Comparison of ENCODE assay signal across 1 cellular context in genomic region chr1:156214024-156214748, GRCh38.
TF ChIP-seq lines count a peak whose summit lies in the region.

No MANE protein-coding gene starts in this region.

TF ChIP-seq in HepG2, 621 proteins besides CTCF, POLR2A, EP300 and RAD21:
- TF ChIP-seq, protein P1, sequence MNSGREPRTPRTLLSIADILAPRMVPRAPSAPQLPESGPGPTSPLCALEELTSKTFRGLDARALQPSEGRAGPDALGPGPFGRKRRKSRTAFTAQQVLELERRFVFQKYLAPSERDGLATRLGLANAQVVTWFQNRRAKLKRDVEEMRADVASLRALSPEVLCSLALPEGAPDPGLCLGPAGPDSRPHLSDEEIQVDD (CRISPR knock-in tag; IDR thresholded peaks at IDR 0.05; ENCODE audit: borderline replicate concordance): no peak
- TF ChIP-seq MAFF (IDR thresholded peaks at IDR 0.05; ENCODE audit: low read depth, low read length) (peak; percentile 65), MAFK (conservative IDR thresholded peaks at IDR 0.05 in 1 of 2, IDR thresholded peaks at IDR 0.05 in 1 of 2; ENCODE audit: low read length in 2 of 2) (peak; percentile 58 to 88), TIGD3 (CRISPR knock-in tag; IDR thresholded peaks at IDR 0.05; ENCODE audit: borderline replicate concordance) (no peak), ZBTB33 (CRISPR knock-in tag; IDR thresholded peaks at IDR 0.05) (peak; percentile 52; the same call in 1 of the 2 replicates), ZNF770 (CRISPR knock-in tag; IDR thresholded peaks at IDR 0.05) (peak; percentile 79), ZNF292 (CRISPR knock-in tag; IDR thresholded peaks at IDR 0.05; ENCODE audit: borderline replicate concordance, low read depth) (no peak), NFE2L2 (IDR thresholded peaks at IDR 0.05; ENCODE audit: low read length) (peak; percentile 85), SAP130 (CRISPR knock-in tag; IDR thresholded peaks at IDR 0.05; ENCODE audit: low read depth) (peak; percentile 24; the same call in 1 of the 2 replicates), ATF3 (CRISPR knock-in tag; IDR thresholded peaks at IDR 0.05) (peak; percentile 24; the same call in 1 of the 2 replicates), FOSL2 (CRISPR knock-in tag; IDR thresholded peaks at IDR 0.05) (peak; percentile 82)
